In the genomic region with DNA sequence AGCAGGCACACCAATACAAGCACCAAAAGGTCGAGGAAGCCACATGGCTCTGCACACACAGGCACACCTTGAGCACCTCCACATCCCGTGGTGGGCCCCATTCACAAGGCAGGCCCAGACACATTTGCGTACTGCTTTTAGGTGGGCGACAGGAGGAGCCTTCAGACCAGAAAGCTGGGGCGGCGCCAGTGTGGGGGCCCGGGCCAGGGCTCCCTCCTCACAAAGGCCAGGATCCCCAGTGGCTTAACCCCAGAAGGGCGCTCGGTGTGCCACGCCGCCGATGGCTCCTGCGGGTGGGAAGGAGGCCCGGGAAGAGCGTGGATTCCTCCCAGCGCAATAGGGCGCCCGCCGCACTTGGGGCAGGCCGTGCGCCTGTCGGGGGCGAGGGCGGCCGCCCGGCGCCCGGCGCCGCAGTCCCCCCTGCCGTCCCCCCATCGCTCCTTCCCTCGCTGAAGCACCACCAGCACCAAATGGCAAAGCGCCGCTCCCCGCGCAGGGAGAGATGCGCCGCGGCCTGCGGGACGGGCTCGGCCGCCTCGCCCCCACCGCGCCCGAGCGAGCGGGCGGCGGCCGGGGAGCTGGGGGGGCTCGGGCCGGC, we compare ENCODE assay signal across 8 cellular contexts. TPM values are rescaled to one million over a fixed set of nuclear protein-coding genes. Genes with fewer than 3 reads are reported as not detected.
A peak's percentile ranks its signal among the peaks of the same experiment; 100 is the strongest.
DNase-seq lines count a peak whose midpoint lies in the region; ATAC-seq and TF ChIP-seq lines count a peak whose summit lies in the region.

No MANE protein-coding gene starts in this region.

- H3K36me3 Mint-ChIP-seq in CD4-positive, CD25-positive, alpha-beta regulatory T cell = no peaks in the 10 kb centered on the region

- DNase-seq in CD4-positive, CD25-positive, alpha-beta regulatory T cell = peak in 1 of 3 donors; percentile 10
- DNase-seq in LNCaP clone FGC (ENCODE audit: low read depth) (no peak), amniotic epithelial cell (ENCODE audit: low read depth) (peak; percentile 66), hippocampal formation (lab: John Stamatoyannopoulos, UW) (peak; percentile 62 to 88), sciatic nerve (ENCODE audit: low spot score) (peak; percentile 79)
- no peak for DNase-seq in activated CD4-positive, alpha-beta T cell treated with anti-CD3 and anti-CD28 coated beads for 4 hours

- no peak for TF ChIP-seq CTCF in LNCaP clone FGC (IDR thresholded peaks at IDR 0.05; ENCODE audit: control insufficient read depth, extremely low read depth, insufficient read depth)

- no peaks in the 10 kb centered on the region for H3K9me3 ChIP-seq in CD4-positive, CD25-positive, alpha-beta regulatory T cell (ENCODE audit: control insufficient read depth in 2 of 2, low read length in 2 of 2)

- peaks cover 23% of the 10 kb centered on the region for H3K4me1 ChIP-seq in CD4-positive, CD25-positive, alpha-beta regulatory T cell (ENCODE audit: control insufficient read depth, insufficient read depth, low read length, poor library complexity, severe bottlenecking)

- no peak overlapping the region for H3K27ac Mint-ChIP-seq in CD4-positive, CD25-positive, alpha-beta regulatory T cell

- H3K4me3 Mint-ChIP-seq in CD4-positive, CD25-positive, alpha-beta regulatory T cell = peak overlapping the region; percentile 65 to 84 (median 74)

- no peak for ATAC-seq in CD4-positive, CD25-positive, alpha-beta regulatory T cell (ENCODE audit: low read depth in 2 of 2)
- ATAC-seq in sciatic nerve (no peak), GM21526 (IDR thresholded peaks at IDR 0.05; ENCODE audit: low FRiP score, unreplicated experiment) (no peak), GM18502 (IDR thresholded peaks at IDR 0.05; ENCODE audit: poor library complexity, unreplicated experiment) (no peak)

- H3K27me3 Mint-ChIP-seq in CD4-positive, CD25-positive, alpha-beta regulatory T cell = peaks cover 80% of the 10 kb centered on the region

- H3K4me3 ChIP-seq in CD4-positive, CD25-positive, alpha-beta regulatory T cell (ENCODE audit: low read depth, low read length) = no peak overlapping the region
- peak overlapping the region; percentile 16; the same call in 1 of the 2 replicates for H3K4me3 ChIP-seq in LNCaP clone FGC (ENCODE audit: low read depth, low read length)

- H3K27me3 ChIP-seq in CD4-positive, CD25-positive, alpha-beta regulatory T cell (ENCODE audit: control insufficient read depth, insufficient read depth, low read length) = peaks cover 17% of the 10 kb centered on the region

- intact Hi-C loops in sciatic nerve (cut with DNase I) = no loop called here

- peaks cover 0 to 3% (median 0%) of the 10 kb centered on the region in 7 donors for H3K9me3 Mint-ChIP-seq in CD4-positive, CD25-positive, alpha-beta regulatory T cell

- peaks cover 0 to 50% (median 7%) of the 10 kb centered on the region in 4 donors for H3K4me1 Mint-ChIP-seq in CD4-positive, CD25-positive, alpha-beta regulatory T cell

- H3K27ac ChIP-seq in CD4-positive, CD25-positive, alpha-beta regulatory T cell (ENCODE audit: insufficient read depth, low read length, poor library complexity, severe bottlenecking) = no peak overlapping the region

- H3K36me3 ChIP-seq in CD4-positive, CD25-positive, alpha-beta regulatory T cell (ENCODE audit: control insufficient read depth, insufficient read depth, low read length) = no peaks in the 10 kb centered on the region

RNA-seq across cellular contexts. Expression of a gene that starts 2.9 kb away (rescaled TPM):
- 4.7 TPM for total RNA-seq in CD4-positive, CD25-positive, alpha-beta regulatory T cell
- 1 to 10 TPM; 1.5 to 4.4 (median 2.1) TPM for polyA plus RNA-seq in CD4-positive, CD25-positive, alpha-beta regulatory T cell
- 50.7 TPM for total RNA-seq in sciatic nerve

RNA-seq across cellular contexts. Expression of a gene that starts 19.1 kb away (rescaled TPM):
- total RNA-seq in CD4-positive, CD25-positive, alpha-beta regulatory T cell = 38.8 TPM
- polyA plus RNA-seq in CD4-positive, CD25-positive, alpha-beta regulatory T cell = 10 to 100 TPM; 18.8 to 24.8 (median 23.0) TPM
- total RNA-seq in sciatic nerve = 23.6 TPM

RNA-seq across cellular contexts. Expression of a gene that starts 24.4 kb away (rescaled TPM):
- 16.3 TPM for total RNA-seq in CD4-positive, CD25-positive, alpha-beta regulatory T cell
- 10 to 100 TPM; 25.9 to 31.4 (median 29.7) TPM for polyA plus RNA-seq in CD4-positive, CD25-positive, alpha-beta regulatory T cell
- 20.8 TPM for total RNA-seq in sciatic nerve

RNA-seq across cellular contexts. Expression of a gene that starts 41.1 kb away (rescaled TPM):
- total RNA-seq in CD4-positive, CD25-positive, alpha-beta regulatory T cell = 3.8 TPM
- polyA plus RNA-seq in CD4-positive, CD25-positive, alpha-beta regulatory T cell = not detected
- not detected for total RNA-seq in sciatic nerve

Comparison
In these comparisons a context has a peak if more than half of its experiments do, and no peak if none do; other contexts are left out.
1. DNase-seq: peak in amniotic epithelial cell (single experiment), hippocampal formation (2 of 2) and sciatic nerve (single experiment); none in LNCaP clone FGC (single experiment) and activated CD4-positive, alpha-beta T cell treated with anti-CD3 and anti-CD28 coated beads for 4 hours (0 of 2).